ENCODE assay signal across 8 cellular contexts in genomic region chr2:87469180-87470151, GRCh38.
A peak's percentile ranks its signal among the peaks of the same experiment; 100 is the strongest.
DNase-seq lines count a peak whose midpoint lies in the region; ATAC-seq and TF ChIP-seq lines count a peak whose summit lies in the region.
"Not testable (repeated sequence)": the region's sequence is repeated elsewhere in the genome, so short reads cannot be mapped to it uniquely, and the experiment has no call there.

No MANE protein-coding gene starts in this region.

- H3K36me3 Mint-ChIP-seq in CD8-positive, alpha-beta T cell; central memory CD8-positive, alpha-beta T cell (ENCODE audit: insufficient read depth): not testable (repeated sequence)
- peaks cover 28% of the 10 kb centered on the region for H3K36me3 Mint-ChIP-seq in activated CD4-positive, alpha-beta memory T cell treated with anti-CD3 and anti-CD28 coated beads, Interleukin-2, amount 10 ng/mL, durations not matched to agents 7 days and 5 days (ENCODE audit: low read depth)

- H3K4me3 ChIP-seq in CD8-positive, alpha-beta T cell (ENCODE audit: low read depth, low read length); KMS-11 (IDR thresholded peaks at IDR 0.05; ENCODE audit: insufficient read depth, low read depth, low read length); lower lobe of right lung: not testable (repeated sequence)

- CTCF ChIA-PET in CD8-positive, alpha-beta T cell (lab: Charles Lee); activated CD4-positive, alpha-beta memory T cell treated with anti-CD3 and anti-CD28 coated beads, Interleukin-2, amount 10 ng/mL, durations not matched to agents 7 days and 5 days (lab: Charles Lee): not testable (repeated sequence)

- peaks cover 62% of the 10 kb centered on the region for H3K79me2 ChIP-seq in KMS-11 (ENCODE audit: insufficient read depth, low read depth)

- peak overlapping the region; percentile 93 for H3K27ac Mint-ChIP-seq in CD8-positive, alpha-beta T cell
- H3K27ac Mint-ChIP-seq in activated CD4-positive, alpha-beta memory T cell treated with anti-CD3 and anti-CD28 coated beads, Interleukin-2, amount 10 ng/mL, durations not matched to agents 7 days and 5 days: peak overlapping the region; percentile 98
- H3K27ac Mint-ChIP-seq in central memory CD8-positive, alpha-beta T cell (ENCODE audit: low read depth): peak overlapping the region; percentile 91

- H3K27me3 ChIP-seq in CD8-positive, alpha-beta T cell (ENCODE audit: insufficient read depth, low read length); KMS-11 (ENCODE audit: insufficient read depth, low read depth); lower lobe of right lung (ENCODE audit: low read depth): not testable (repeated sequence)

- not testable (repeated sequence) for H3K9ac ChIP-seq in KMS-11

- not testable (repeated sequence) for H3K27me3 Mint-ChIP-seq in CD8-positive, alpha-beta T cell (ENCODE audit: low read depth); activated CD4-positive, alpha-beta memory T cell treated with anti-CD3 and anti-CD28 coated beads, Interleukin-2, amount 10 ng/mL, durations not matched to agents 7 days and 5 days; central memory CD8-positive, alpha-beta T cell

- TF ChIP-seq CTCF in CD8-positive, alpha-beta T cell (IDR thresholded peaks at IDR 0.05); KMS-11 (conservative IDR thresholded peaks at IDR 0.05; ENCODE audit: low read depth, low read length); lower lobe of right lung (IDR thresholded peaks at IDR 0.05): not testable (repeated sequence)

- H3K4me1 ChIP-seq in CD8-positive, alpha-beta T cell (ENCODE audit: insufficient read depth, low read length); lower lobe of right lung: not testable (repeated sequence)
- H3K4me1 ChIP-seq in KMS-11 (ENCODE audit: low read depth, poor library complexity, severe bottlenecking): peaks cover 38% of the 10 kb centered on the region

- H3K9me3 ChIP-seq in CD8-positive, alpha-beta T cell (ENCODE audit: low read length); lower lobe of right lung: not testable (repeated sequence)

- peak overlapping the region; percentile 47 for H3K4me3 Mint-ChIP-seq in CD8-positive, alpha-beta T cell
- H3K4me3 Mint-ChIP-seq in activated CD4-positive, alpha-beta memory T cell treated with anti-CD3 and anti-CD28 coated beads, Interleukin-2, amount 10 ng/mL, durations not matched to agents 7 days and 5 days: peak overlapping the region; percentile 77
- peak overlapping the region; percentile 70 for H3K4me3 Mint-ChIP-seq in central memory CD8-positive, alpha-beta T cell

- H3K27ac ChIP-seq in CD8-positive, alpha-beta T cell (ENCODE audit: low read depth, low read length): not testable (repeated sequence)
- H3K27ac ChIP-seq in KMS-11: peak overlapping the region; percentile 40; the same call in 1 of the 2 replicates
- peak overlapping the region; percentile 11 for H3K27ac ChIP-seq in lower lobe of right lung

- POLR2A ChIA-PET in CD8-positive, alpha-beta T cell (lab: Charles Lee); activated CD4-positive, alpha-beta memory T cell treated with anti-CD3 and anti-CD28 coated beads, Interleukin-2, amount 10 ng/mL, durations not matched to agents 7 days and 5 days (lab: Charles Lee): not testable (repeated sequence)

- DNase-seq in CD8-positive, alpha-beta T cell; central memory CD8-positive, alpha-beta T cell (ENCODE audit: low spot score in 2 of 2); lower lobe of right lung: not testable (repeated sequence)
- peak; percentile 38 for DNase-seq in activated CD4-positive, alpha-beta memory T cell treated with anti-CD3 and anti-CD28 coated beads, Interleukin-2, amount 10 ng/mL, durations not matched to agents 7 days and 5 days
- peak; percentile 48 for DNase-seq in stimulated activated CD4-positive, alpha-beta T cell treated with anti-CD3 and anti-CD28 coated beads, Interleukin-4, amount 100 ng/mL, for 1 hour

- ATAC-seq in CD8-positive, alpha-beta T cell: not testable (repeated sequence)
- ATAC-seq in GM19452 (IDR thresholded peaks at IDR 0.05; ENCODE audit: unreplicated experiment) (peak; percentile 49), HG02763 (IDR thresholded peaks at IDR 0.05; ENCODE audit: unreplicated experiment) (peak; percentile 42), lower lobe of right lung (peak in 1 of 2 donors; percentile 27)
- ATAC-seq in central memory CD8-positive, alpha-beta T cell (replicated peaks; ENCODE audit: extremely low read depth, poor library complexity, severe bottlenecking): peak; percentile 22

- not testable (repeated sequence) for H3K36me3 ChIP-seq in CD8-positive, alpha-beta T cell (ENCODE audit: insufficient read depth, low read length); KMS-11 (ENCODE audit: insufficient read depth); lower lobe of right lung

- peaks cover 21% of the 10 kb centered on the region for H3K4me1 Mint-ChIP-seq in CD8-positive, alpha-beta T cell (ENCODE audit: low read depth)
- H3K4me1 Mint-ChIP-seq in activated CD4-positive, alpha-beta memory T cell treated with anti-CD3 and anti-CD28 coated beads, Interleukin-2, amount 10 ng/mL, durations not matched to agents 7 days and 5 days: peaks cover 47% of the 10 kb centered on the region
- H3K4me1 Mint-ChIP-seq in central memory CD8-positive, alpha-beta T cell: peaks cover 29% of the 10 kb centered on the region

- H3K9me3 Mint-ChIP-seq in CD8-positive, alpha-beta T cell; activated CD4-positive, alpha-beta memory T cell treated with anti-CD3 and anti-CD28 coated beads, Interleukin-2, amount 10 ng/mL, durations not matched to agents 7 days and 5 days; central memory CD8-positive, alpha-beta T cell: not testable (repeated sequence)

- not testable (repeated sequence) for H2AFZ ChIP-seq in KMS-11 (ENCODE audit: low read depth)

- intact Hi-C loops in CD8-positive, alpha-beta T cell (cut with DNase I, micrococcal nuclease); lower lobe of right lung (cut with DNase I): not testable (repeated sequence)

- not testable (repeated sequence) for H4K20me1 ChIP-seq in KMS-11 (ENCODE audit: insufficient read depth)

- H3K4me2 ChIP-seq in KMS-11: not testable (repeated sequence)
